ENCODE assay signal across 8 cellular contexts in the genomic region with DNA sequence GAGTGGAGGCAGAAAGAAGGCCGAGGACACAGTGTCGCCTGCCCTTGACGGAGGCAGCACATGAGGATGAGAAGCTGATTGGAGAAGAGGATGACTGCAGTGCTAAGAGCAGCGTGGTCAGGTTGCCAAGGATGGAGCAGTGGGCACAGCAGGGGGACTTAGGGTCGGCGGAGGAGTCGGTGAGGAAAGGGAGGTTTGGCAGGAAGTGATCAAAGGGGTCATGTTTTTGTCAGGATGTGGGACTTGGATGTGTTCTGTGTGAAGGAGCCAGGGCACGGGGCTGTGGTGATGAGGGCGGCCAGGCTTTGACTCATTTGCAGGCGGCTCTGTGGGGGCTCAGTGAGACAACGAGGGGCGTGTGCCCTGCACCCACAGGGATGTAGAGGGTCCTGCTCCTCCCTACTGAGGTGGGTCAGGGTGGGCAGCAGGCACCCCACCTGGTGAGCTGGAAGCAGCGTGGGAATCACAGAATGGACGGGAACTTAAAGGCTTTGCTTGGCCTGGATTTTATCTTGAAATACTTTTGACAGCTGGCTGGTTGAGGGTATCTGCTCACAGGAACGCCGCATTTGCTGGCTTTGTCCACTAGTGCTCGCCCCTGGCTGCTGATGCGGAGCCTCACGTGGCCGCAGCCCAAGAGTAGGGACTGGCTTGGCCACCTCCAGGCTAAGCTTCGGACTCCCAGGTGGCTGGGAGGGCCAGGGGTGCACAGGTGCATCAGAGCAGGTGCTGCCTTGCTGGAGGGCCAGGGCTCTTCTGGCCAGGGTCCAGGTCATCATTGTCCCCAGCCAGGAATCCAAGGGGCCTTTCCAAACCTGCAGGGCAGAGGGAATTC. TPM values are rescaled to one million over a fixed set of nuclear protein-coding genes. Genes with fewer than 3 reads are reported as not detected.
DNase-seq lines count a peak whose midpoint lies in the region; ATAC-seq and TF ChIP-seq lines count a peak whose summit lies in the region.

No MANE protein-coding gene starts in this region.

- DNase-seq in BE2C (no peak), memory B cell (ENCODE audit: low spot score in 2 of 2) (no peak), cerebellar nuclear complex (lab: John Stamatoyannopoulos, UW) (no peak), middle frontal gyrus (ENCODE audit: extremely low spot score, low spot score) (no peak), foreskin keratinocyte (no peak)
- DNase-seq in activated naive CD8-positive, alpha-beta T cell treated with anti-CD3 and anti-CD28 coated beads, Interleukin-2, amount 10 ng/mL, durations not matched to agents 7 days and 5 days, result no peak

- H3K27ac ChIP-seq in foreskin keratinocyte, result no peak overlapping the region

- H3K9me3 Mint-ChIP-seq in IgD-negative memory B cell, result no peaks in the 10 kb centered on the region
- no peaks in the 10 kb centered on the region for H3K9me3 Mint-ChIP-seq in activated naive CD8-positive, alpha-beta T cell treated with anti-CD3 and anti-CD28 coated beads, Interleukin-2, amount 10 ng/mL, durations not matched to agents 7 days and 5 days
- no peaks in the 10 kb centered on the region for H3K9me3 Mint-ChIP-seq in memory B cell

- peak; percentile 41 for ATAC-seq in activated naive CD8-positive, alpha-beta T cell treated with anti-CD3 and anti-CD28 coated beads, Interleukin-2, amount 10 ng/mL, durations not matched to agents 7 days and 5 days (ENCODE audit: low read depth)
- ATAC-seq in memory B cell (ENCODE audit: low read depth), result no peak
- ATAC-seq in HG02678 (IDR thresholded peaks at IDR 0.05; ENCODE audit: unreplicated experiment), result no peak
- ATAC-seq in foreskin keratinocyte, result no peak

- peaks cover 42% of the 10 kb centered on the region for H3K36me3 ChIP-seq in BE2C

- H3K27me3 Mint-ChIP-seq in IgD-negative memory B cell (peaks cover 2% of the 10 kb centered on the region), memory B cell (no peaks in the 10 kb centered on the region)
- no peaks in the 10 kb centered on the region for H3K27me3 Mint-ChIP-seq in activated naive CD8-positive, alpha-beta T cell treated with anti-CD3 and anti-CD28 coated beads, Interleukin-2, amount 10 ng/mL, durations not matched to agents 7 days and 5 days

- no peaks in the 10 kb centered on the region for H3K36me3 Mint-ChIP-seq in IgD-negative memory B cell
- peaks cover 13% of the 10 kb centered on the region for H3K36me3 Mint-ChIP-seq in activated naive CD8-positive, alpha-beta T cell treated with anti-CD3 and anti-CD28 coated beads, Interleukin-2, amount 10 ng/mL, durations not matched to agents 7 days and 5 days
- peaks cover 17% of the 10 kb centered on the region for H3K36me3 Mint-ChIP-seq in memory B cell

- H3K27me3 ChIP-seq in BE2C (no peaks in the 10 kb centered on the region), foreskin keratinocyte (no peaks in the 10 kb centered on the region)

- POLR2A ChIA-PET in activated naive CD8-positive, alpha-beta T cell treated with anti-CD3 and anti-CD28 coated beads, Interleukin-2, amount 10 ng/mL, durations not matched to agents 7 days and 5 days (lab: Charles Lee), result interaction anchor here (0.7 to 1.5 kb wide), 5 partner anchors 8 to 31 kb away, joined by 3 to 7 read pairs (median 5); a partner anchor contains a TSS

- peak overlapping the region in 2 of 4 donors; percentile 49 to 72 for H3K4me3 Mint-ChIP-seq in IgD-negative memory B cell
- H3K4me3 Mint-ChIP-seq in activated naive CD8-positive, alpha-beta T cell treated with anti-CD3 and anti-CD28 coated beads, Interleukin-2, amount 10 ng/mL, durations not matched to agents 7 days and 5 days, result peak overlapping the region; percentile 64
- peak overlapping the region; percentile 31 for H3K4me3 Mint-ChIP-seq in memory B cell

- no peaks in the 10 kb centered on the region for H3K9me3 ChIP-seq in BE2C

- H3K4me3 ChIP-seq in BE2C (ENCODE audit: low read depth, low read length), result no peak overlapping the region

- H3K27ac Mint-ChIP-seq in IgD-negative memory B cell, result peak overlapping the region; percentile 90 to 95 (median 95)
- H3K27ac Mint-ChIP-seq in activated naive CD8-positive, alpha-beta T cell treated with anti-CD3 and anti-CD28 coated beads, Interleukin-2, amount 10 ng/mL, durations not matched to agents 7 days and 5 days, result peak overlapping the region; percentile 92
- H3K27ac Mint-ChIP-seq in memory B cell, result peak overlapping the region; percentile 83

- TF ChIP-seq CTCF in BE2C (IDR thresholded peaks at IDR 0.05; ENCODE audit: low read depth, low read length) (peak; percentile 13; the same call in 1 of the 2 replicates), foreskin keratinocyte (conservative IDR thresholded peaks at IDR 0.05) (no peak)

- H3K4me1 Mint-ChIP-seq in IgD-negative memory B cell, result peaks cover 14 to 20% (median 16%) of the 10 kb centered on the region in 3 donors
- H3K4me1 Mint-ChIP-seq in activated naive CD8-positive, alpha-beta T cell treated with anti-CD3 and anti-CD28 coated beads, Interleukin-2, amount 10 ng/mL, durations not matched to agents 7 days and 5 days, result peaks cover 23% of the 10 kb centered on the region
- H3K4me1 Mint-ChIP-seq in memory B cell, result peaks cover 23% of the 10 kb centered on the region

- H3K4me1 ChIP-seq in BE2C (peaks cover 7% of the 10 kb centered on the region), foreskin keratinocyte (no peaks in the 10 kb centered on the region)

RNA-seq across cellular contexts. Expression of a gene that starts 6.0 kb away (rescaled TPM):
- 40.8 TPM for polyA plus RNA-seq in BE2C (2012; ENCODE audit: insufficient read depth, insufficient read length, low read depth)
- polyA plus RNA-seq in IgD-negative memory B cell (87.6 TPM), foreskin keratinocyte (76.2 and 105 TPM in 2 replicates)
- total RNA-seq in activated naive CD8-positive, alpha-beta T cell treated with anti-CD3 and anti-CD28 coated beads, Interleukin-2, amount 10 ng/mL, durations not matched to agents 7 days and 5 days, result 10 to 100 TPM; 45.8 to 48.1 TPM
- 64.5 and 77.7 TPM in 2 replicates for total RNA-seq in foreskin keratinocyte

RNA-seq across cellular contexts. Expression of a gene that starts 11.6 kb away (rescaled TPM):
- 1.5 TPM for polyA plus RNA-seq in BE2C (2012; ENCODE audit: insufficient read depth, insufficient read length, low read depth)
- polyA plus RNA-seq in IgD-negative memory B cell (not detected), foreskin keratinocyte (27.0 and 32.0 TPM in 2 replicates)
- total RNA-seq in activated naive CD8-positive, alpha-beta T cell treated with anti-CD3 and anti-CD28 coated beads, Interleukin-2, amount 10 ng/mL, durations not matched to agents 7 days and 5 days, result under 1 TPM in 1 of 2 experiments, not detected in 1; 0.33 TPM
- 20.3 and 27.5 TPM in 2 replicates for total RNA-seq in foreskin keratinocyte

RNA-seq across cellular contexts. Expression of a gene that starts 30.4 kb away (rescaled TPM):
- 80.0 TPM for polyA plus RNA-seq in BE2C (2012; ENCODE audit: insufficient read depth, insufficient read length, low read depth)
- polyA plus RNA-seq in IgD-negative memory B cell (39.1 TPM), foreskin keratinocyte (70.7 and 98.1 TPM in 2 replicates)
- total RNA-seq in activated naive CD8-positive, alpha-beta T cell treated with anti-CD3 and anti-CD28 coated beads, Interleukin-2, amount 10 ng/mL, durations not matched to agents 7 days and 5 days, result 10 to 100 TPM; 52.8 to 59.1 TPM
- total RNA-seq in foreskin keratinocyte, result 46.4 and 67.2 TPM in 2 replicates

RNA-seq across cellular contexts. Expression of a gene that starts 30.6 kb away (rescaled TPM):
- 55.3 TPM for polyA plus RNA-seq in BE2C (2012; ENCODE audit: insufficient read depth, insufficient read length, low read depth)
- polyA plus RNA-seq in IgD-negative memory B cell (45.2 TPM), foreskin keratinocyte (30.2 and 35.2 TPM in 2 replicates)
- total RNA-seq in activated naive CD8-positive, alpha-beta T cell treated with anti-CD3 and anti-CD28 coated beads, Interleukin-2, amount 10 ng/mL, durations not matched to agents 7 days and 5 days, result 10 to 100 TPM; 29.2 to 30.1 TPM
- total RNA-seq in foreskin keratinocyte, result 10.7 and 16.2 TPM in 2 replicates

RNA-seq across cellular contexts. Expression of a gene that starts 54.5 kb away (rescaled TPM):
- 63.0 TPM for polyA plus RNA-seq in BE2C (2012; ENCODE audit: insufficient read depth, insufficient read length, low read depth)
- polyA plus RNA-seq in IgD-negative memory B cell (15.2 TPM), foreskin keratinocyte (26.2 and 28.4 TPM in 2 replicates)
- 10 to 100 TPM; 27.4 to 31.6 TPM for total RNA-seq in activated naive CD8-positive, alpha-beta T cell treated with anti-CD3 and anti-CD28 coated beads, Interleukin-2, amount 10 ng/mL, durations not matched to agents 7 days and 5 days
- total RNA-seq in foreskin keratinocyte, result 15.9 and 16.7 TPM in 2 replicates

Comparison
In these comparisons a context has a peak if more than half of its experiments do, and no peak if none do; other contexts are left out.
1. RNA of a gene that starts 11.6 kb away (total RNA-seq): 20.3 to 27.5 TPM in foreskin keratinocyte; 0.33 TPM in activated naive CD8-positive, alpha-beta T cell treated with anti-CD3 and anti-CD28 coated beads, Interleukin-2, amount 10 ng/mL, durations not matched to agents 7 days and 5 days; every median in the first group is over 10 times any median in the second.
2. Peak in every context shown above with its lines, with median percentiles within 50 percentile points of each other: H3K27ac Mint-ChIP-seq.